14 cellular contexts compared by ENCODE assay signal in genomic region chr14:98926802-98927201, GRCh38.
"Had no signal": no experiment of that assay in that cellular context is flagged by ENCODE, and none has a peak within 500 bp of the region (broad histone marks: within the 10 kb centered on the region; RNA-seq: fewer than 3 reads in every experiment).

No MANE protein-coding gene starts in this region.

- DNase-seq: activated naive CD4-positive, alpha-beta T cell treated with Interleukin-2 at 50 U/mL for 16 hours; glutamatergic neuron; left cardiac atrium; mammary epithelial cell; natural killer cell; stimulated activated CD4-positive, alpha-beta T cell treated with anti-CD3 and anti-CD28 coated beads, Interleukin-12 subunit alpha, Interleukin-12 subunit beta, amount 100 ng/mL, for 4 hours; SW 1271; upper lobe of left lung had no signal

- ATAC-seq: activated naive CD8-positive, alpha-beta T cell treated with anti-CD3 and anti-CD28 coated beads, Interleukin-2, amount 50 U/mL, for 24 hours; body of pancreas; natural killer cell; right lobe of liver had no signal

- H3K4me1 ChIP-seq: body of pancreas, right lobe of liver, upper lobe of left lung had no signal

- H3K27ac ChIP-seq: body of pancreas, epithelial cell of prostate, right lobe of liver, upper lobe of left lung had no signal

- H3K27me3 Mint-ChIP-seq: activated naive CD8-positive, alpha-beta T cell treated with anti-CD3 and anti-CD28 coated beads, Interleukin-2, amount 50 U/mL, for 24 hours had no signal

- H3K36me3 ChIP-seq: right lobe of liver, upper lobe of left lung had no signal

- H3K4me3 Mint-ChIP-seq: activated CD4-positive, alpha-beta memory T cell treated with anti-CD3 and anti-CD28 coated beads, Interleukin-2, amount 10 ng/mL, durations not matched to agents 7 days and 5 days; activated naive CD8-positive, alpha-beta T cell treated with anti-CD3 and anti-CD28 coated beads, Interleukin-2, amount 50 U/mL, for 24 hours; natural killer cell had no signal

- H3K36me3 Mint-ChIP-seq: natural killer cell had no signal

- H3K27ac Mint-ChIP-seq: activated CD4-positive, alpha-beta memory T cell treated with anti-CD3 and anti-CD28 coated beads, Interleukin-2, amount 10 ng/mL, durations not matched to agents 7 days and 5 days; activated naive CD8-positive, alpha-beta T cell treated with anti-CD3 and anti-CD28 coated beads, Interleukin-2, amount 50 U/mL, for 24 hours; natural killer cell; progenitor cell of endocrine pancreas had no signal

- H3K9me3 Mint-ChIP-seq: natural killer cell had no signal

- H3K4me3 ChIP-seq: body of pancreas, right lobe of liver, upper lobe of left lung had no signal

- H3K9me3 ChIP-seq: body of pancreas, right lobe of liver, upper lobe of left lung had no signal

- H3K27me3 ChIP-seq: body of pancreas, right lobe of liver, upper lobe of left lung had no signal
